In genomic region chr19:38826856-38827551, GRCh38 we compare ENCODE assay signal across 20 cellular contexts. TPM values are rescaled to one million over a fixed set of nuclear protein-coding genes. Genes with fewer than 3 reads are reported as not detected.
"Had no signal": no experiment of that assay in that cellular context is flagged by ENCODE, and none has a peak within 500 bp of the region (broad histone marks: within the 10 kb centered on the region; RNA-seq: fewer than 3 reads in every experiment).

No MANE protein-coding gene starts in this region.

- DNase-seq: activated CD8-positive, alpha-beta memory T cell treated with anti-CD3 and anti-CD28 coated beads, Interleukin-2, amount 10 ng/mL, durations not matched to agents 7 days and 5 days; activated naive CD4-positive, alpha-beta T cell; activated T-cell treated with anti-CD3 and anti-CD28 coated beads, Interleukin-2, amount 50 U/mL, for 48 hours; body of pancreas; cerebellar nuclear complex; dermis blood vessel endothelial cell; endodermal cell; glutamatergic neuron; mucosa of descending colon; naive thymus-derived CD8-positive, alpha-beta T cell; occipital lobe; stimulated activated CD4-positive, alpha-beta T cell treated with anti-CD3 and anti-CD28 coated beads, Interleukin-2, amount 100 ng/mL, for 24 hours; stimulated activated naive CD4-positive, alpha-beta T cell; substantia nigra; T-helper 17 cell; upper lobe of right lung had no signal

- H3K4me3 ChIP-seq: body of pancreas, mucosa of descending colon, prostate gland, upper lobe of right lung had no signal

- H3K27me3 ChIP-seq: body of pancreas, upper lobe of right lung had no signal

- H3K9me3 ChIP-seq: body of pancreas, mucosa of descending colon, prostate gland, upper lobe of right lung had no signal

- H3K4me3 Mint-ChIP-seq: activated CD8-positive, alpha-beta memory T cell treated with anti-CD3 and anti-CD28 coated beads, Interleukin-2, amount 10 ng/mL, durations not matched to agents 7 days and 5 days; endodermal cell; T-helper 17 cell had no signal

- ATAC-seq: activated CD4-positive, CD25-positive, alpha-beta regulatory T cell treated with anti-CD3 and anti-CD28 coated beads, Interleukin-2, amount 50 U/mL, for 24 hours; activated CD8-positive, alpha-beta memory T cell treated with anti-CD3 and anti-CD28 coated beads, Interleukin-2, amount 10 ng/mL, durations not matched to agents 7 days and 5 days; body of pancreas; mucosa of descending colon; naive thymus-derived CD8-positive, alpha-beta T cell; sciatic nerve; SK-N-SH treated with all-trans-retinoic acid at 6 μM for 48 hours; T-helper 17 cell; upper lobe of right lung had no signal

- H3K27me3 Mint-ChIP-seq: activated CD8-positive, alpha-beta memory T cell treated with anti-CD3 and anti-CD28 coated beads, Interleukin-2, amount 10 ng/mL, durations not matched to agents 7 days and 5 days; naive thymus-derived CD8-positive, alpha-beta T cell; T-helper 17 cell had no signal

- H3K27ac ChIP-seq: body of pancreas, prostate gland, upper lobe of right lung had no signal

- H3K27ac Mint-ChIP-seq: activated CD8-positive, alpha-beta memory T cell treated with anti-CD3 and anti-CD28 coated beads, Interleukin-2, amount 10 ng/mL, durations not matched to agents 7 days and 5 days; endodermal cell; T-helper 17 cell had no signal

- H3K9me3 Mint-ChIP-seq: naive thymus-derived CD8-positive, alpha-beta T cell had no signal

RNA-seq across cellular contexts. Expression of gene LGALS4, which starts 14.3 kb away (rescaled TPM):
- total RNA-seq: dermis blood vessel endothelial cell had no signal

RNA-seq across cellular contexts. Expression of gene LGALS7B, which starts 38.0 kb away (rescaled TPM):
- total RNA-seq: activated CD8-positive, alpha-beta memory T cell treated with anti-CD3 and anti-CD28 coated beads, Interleukin-2, amount 10 ng/mL, durations not matched to agents 7 days and 5 days; body of pancreas; endodermal cell; mucosa of descending colon; naive thymus-derived CD8-positive, alpha-beta T cell; occipital lobe; sciatic nerve; T-helper 17 cell had no signal
- polyA plus RNA-seq: naive thymus-derived CD8-positive, alpha-beta T cell had no signal
